Comparison of ENCODE assay signal across 8 cellular contexts in genomic region chr14:32078030-32078793, GRCh38. TPM values are rescaled to one million over a fixed set of nuclear protein-coding genes. Genes with fewer than 3 reads are reported as not detected.
A peak's percentile ranks its signal among the peaks of the same experiment; 100 is the strongest.
DNase-seq lines count a peak whose midpoint lies in the region; ATAC-seq, FAIRE-seq and TF ChIP-seq lines count a peak whose summit lies in the region.

No MANE protein-coding gene starts in this region.

- peak overlapping the region; percentile 91 to 95 for H3K4me3 ChIP-seq in DND-41 (ENCODE audit: low read depth in 1 of 2, low read length in 2 of 2)
- peak overlapping the region; percentile 90 for H3K4me3 ChIP-seq in HFF-Myc (replicated peaks; ENCODE audit: low read depth, low read length)
- H3K4me3 ChIP-seq in astrocyte (ENCODE audit: insufficient read depth, low read depth, low read length): peak overlapping the region; percentile 90

- peak overlapping the region; percentile 94 for H3K27ac Mint-ChIP-seq in astrocyte (ENCODE audit: unreplicated experiment)

- H3K27ac ChIP-seq in DND-41 (ENCODE audit: low read length): peak overlapping the region; percentile 84
- peak overlapping the region; percentile 90 for H3K27ac ChIP-seq in astrocyte (ENCODE audit: low read depth, low read length)

- H3K4me3 Mint-ChIP-seq in astrocyte (ENCODE audit: unreplicated experiment): peak overlapping the region; percentile 99

- no peaks in the 10 kb centered on the region for H3K36me3 Mint-ChIP-seq in astrocyte (ENCODE audit: low read depth, unreplicated experiment)

- H2AFZ ChIP-seq in DND-41 (ENCODE audit: low read depth, low read length): peak overlapping the region; percentile 86
- peak overlapping the region; percentile 61 for H2AFZ ChIP-seq in astrocyte (ENCODE audit: low read depth, low read length)

- peaks cover 28% of the 10 kb centered on the region; the same call in 1 of the 2 replicates for H4K20me1 ChIP-seq in DND-41 (ENCODE audit: insufficient read depth, low read length)
- H4K20me1 ChIP-seq in astrocyte (ENCODE audit: insufficient read depth, low read length): peaks cover 51% of the 10 kb centered on the region

- H3K27me3 ChIP-seq in DND-41 (ENCODE audit: insufficient read depth, low read length, poor library complexity): peaks cover 4% of the 10 kb centered on the region
- no peaks in the 10 kb centered on the region for H3K27me3 ChIP-seq in astrocyte (ENCODE audit: insufficient read depth, low read length)

- no peaks in the 10 kb centered on the region for H3K9me3 ChIP-seq in DND-41 (ENCODE audit: insufficient read depth, low read length, severe bottlenecking)
- H3K9me3 ChIP-seq in astrocyte (ENCODE audit: insufficient read depth, low read depth, low read length): no peaks in the 10 kb centered on the region

- no peaks in the 10 kb centered on the region for H3K9me3 Mint-ChIP-seq in astrocyte (ENCODE audit: unreplicated experiment)

- H3K4me1 ChIP-seq in DND-41 (ENCODE audit: insufficient read depth, low read length) (peaks cover 36% of the 10 kb centered on the region), astrocyte (ENCODE audit: insufficient read depth, low read length) (peaks cover 12% of the 10 kb centered on the region)

- FAIRE-seq in astrocyte (lab: Jason Lieb, UNC): no peak

- no peak for TF ChIP-seq CTCF in DND-41 (IDR thresholded peaks at IDR 0.05; ENCODE audit: borderline replicate concordance, extremely low read depth, low read length, poor library complexity, severe bottlenecking)
- no peak for TF ChIP-seq CTCF in HFF-Myc (IDR thresholded peaks at IDR 0.05; ENCODE audit: low read depth, low read length, missing control alignments)
- no peak for TF ChIP-seq CTCF in astrocyte (IDR thresholded peaks at IDR 0.05; ENCODE audit: insufficient read depth, low read depth, low read length)

- DNase-seq in DND-41 (peak; percentile 62), HFF-Myc (ENCODE audit: extremely low read depth, low read depth) (no peak), NCI-H748 (lab: John Stamatoyannopoulos, UW; ENCODE audit: unreplicated experiment) (peak; percentile 72), astrocyte (ENCODE audit: low read depth) (peak; percentile 22), hippocampal formation (lab: John Stamatoyannopoulos, UW) (peak; percentile 51 to 62), putamen (ENCODE audit: low spot score) (peak; percentile 77)

- peaks cover 26% of the 10 kb centered on the region for H3K4me1 Mint-ChIP-seq in astrocyte (ENCODE audit: low read depth, unreplicated experiment)

- H3K4me2 ChIP-seq in DND-41 (ENCODE audit: insufficient read depth, low read length) (peak overlapping the region; percentile 83), astrocyte (ENCODE audit: low read length) (peak overlapping the region; percentile 86)

- H3K36me3 ChIP-seq in DND-41 (ENCODE audit: insufficient read depth, low read length) (no peaks in the 10 kb centered on the region; the same call in 1 of the 2 replicates), astrocyte (ENCODE audit: insufficient read depth, low read length) (no peaks in the 10 kb centered on the region)

- ATAC-seq in DND-41 (ENCODE audit: insufficient read depth, low read depth) (peak; percentile 31), HG03045 (IDR thresholded peaks at IDR 0.05; ENCODE audit: unreplicated experiment) (no peak), GM19452 (IDR thresholded peaks at IDR 0.05; ENCODE audit: unreplicated experiment) (no peak)

- H3K9ac ChIP-seq in DND-41 (ENCODE audit: low read depth, low read length) (peak overlapping the region; percentile 94), astrocyte (ENCODE audit: low read length) (peak overlapping the region; percentile 88)

- H3K79me2 ChIP-seq in DND-41 (ENCODE audit: insufficient read depth, low read length) (peaks cover 60% of the 10 kb centered on the region), astrocyte (ENCODE audit: insufficient read depth, low read length) (peaks cover 59% of the 10 kb centered on the region)

- H3K27me3 Mint-ChIP-seq in astrocyte (ENCODE audit: low read depth, unreplicated experiment): no peaks in the 10 kb centered on the region

RNA-seq across cellular contexts. Expression of gene ARHGAP5, which starts 1.1 kb away (rescaled TPM):
- 127 and 140 TPM in 2 replicates for total RNA-seq in astrocyte
